ENCODE assay signal across 9 cellular contexts in the genomic region with DNA sequence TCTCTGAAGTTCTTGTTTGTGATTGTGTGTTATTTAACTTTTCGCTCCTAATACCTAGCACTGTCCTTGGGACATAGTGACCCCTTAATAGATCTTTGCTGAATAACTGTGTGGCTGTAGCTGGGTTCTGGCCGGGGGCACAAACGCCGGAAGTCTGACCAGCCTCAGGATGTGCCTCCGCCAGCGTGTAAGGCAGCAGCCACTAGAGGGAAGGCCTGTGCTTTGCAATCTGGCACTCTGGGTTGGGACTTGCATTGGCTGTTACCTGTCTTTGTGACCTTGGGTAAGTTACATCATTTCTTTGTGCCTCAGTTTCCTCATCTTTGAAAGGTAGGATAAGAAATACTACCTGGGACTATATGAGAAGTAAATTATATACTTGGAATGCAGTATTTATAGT.
DNase-seq lines count a peak whose midpoint lies in the region; ATAC-seq and TF ChIP-seq lines count a peak whose summit lies in the region.
"Had no signal": no experiment of that assay in that cellular context is flagged by ENCODE, and none has a peak within 500 bp of the region (broad histone marks: within the 10 kb centered on the region; RNA-seq: fewer than 3 reads in every experiment).

No MANE protein-coding gene starts in this region.

- H3K9ac ChIP-seq in endodermal cell (ENCODE audit: extremely low read depth, low read length, poor library complexity, severe bottlenecking) (no peak overlapping the region), neural progenitor cell (no peak overlapping the region)

- no peak overlapping the region for H3K4me3 Mint-ChIP-seq in endodermal cell
- H3K4me3 Mint-ChIP-seq in neural progenitor cell = no peak overlapping the region
- H3K4me3 Mint-ChIP-seq: activated naive CD8-positive, alpha-beta T cell had no signal

- intact Hi-C loops in PC-9 (cut with micrococcal nuclease; ENCODE audit: unreplicated experiment) = no loop called here

- H3K27ac ChIP-seq in endodermal cell (ENCODE audit: low read depth, low read length) (no peak overlapping the region), neural progenitor cell (no peak overlapping the region), PC-9 (no peak overlapping the region)

- H3K36me3 Mint-ChIP-seq in endodermal cell (ENCODE audit: low read depth) = peaks cover 47% of the 10 kb centered on the region
- H3K36me3 Mint-ChIP-seq in neural progenitor cell = peaks cover 40% of the 10 kb centered on the region

- CTCF ChIA-PET in PC-9 (lab: Charles Lee) = no interaction called here

- no peaks in the 10 kb centered on the region for H3K79me2 ChIP-seq in neural progenitor cell (ENCODE audit: low read depth)
- H3K79me2 ChIP-seq in PC-9 (ENCODE audit: low read depth) = peaks cover 91% of the 10 kb centered on the region

- H3K9me3 ChIP-seq in endodermal cell (ENCODE audit: control insufficient read depth, low read length) (no peaks in the 10 kb centered on the region), neural progenitor cell (ENCODE audit: low read depth) (no peaks in the 10 kb centered on the region), PC-9 (ENCODE audit: insufficient read depth, low read depth) (no peaks in the 10 kb centered on the region)

- H3K4me1 Mint-ChIP-seq in endodermal cell (peaks cover 21% of the 10 kb centered on the region), neural progenitor cell (peaks cover 13% of the 10 kb centered on the region)

- no peaks in the 10 kb centered on the region for H3K9me3 Mint-ChIP-seq in endodermal cell
- H3K9me3 Mint-ChIP-seq in neural progenitor cell = no peaks in the 10 kb centered on the region

- H3K4me3 ChIP-seq in endodermal cell (ENCODE audit: low read length) = no peak overlapping the region
- no peak overlapping the region for H3K4me3 ChIP-seq in neural progenitor cell
- no peak overlapping the region for H3K4me3 ChIP-seq in PC-9

- H3F3A ChIP-seq in neural progenitor cell (ENCODE audit: low read depth) (no peaks in the 10 kb centered on the region), PC-9 (ENCODE audit: insufficient read depth, low read depth) (peaks cover 68% of the 10 kb centered on the region)

- no peaks in the 10 kb centered on the region for H3K27me3 Mint-ChIP-seq in endodermal cell (ENCODE audit: insufficient read depth)
- no peaks in the 10 kb centered on the region for H3K27me3 Mint-ChIP-seq in neural progenitor cell (ENCODE audit: insufficient read depth, low read depth)
- H3K27me3 Mint-ChIP-seq: activated naive CD8-positive, alpha-beta T cell had no signal

- DNase-seq in endodermal cell (peak; percentile 77), neural progenitor cell (ENCODE audit: low spot score) (peak; percentile 43), PC-9 (no peak), SKM-1 treated with dmso at 0.1 percent for 144 hours (lab: John Stamatoyannopoulos, UW; ENCODE audit: unreplicated experiment) (no peak), CD1c-positive myeloid dendritic cell (ENCODE audit: extremely low spot score) (no peak), NCI-H1092 treated with DMSO at 0.1 percent for 48 hours (lab: John Stamatoyannopoulos, UW) (no peak)

- TF ChIP-seq CTCF in endodermal cell (conservative IDR thresholded peaks at IDR 0.05) = peak; percentile 77
- TF ChIP-seq CTCF in neural progenitor cell (IDR thresholded peaks at IDR 0.05) = peak; percentile 49
- TF ChIP-seq CTCF in PC-9 (conservative IDR thresholded peaks at IDR 0.05) = no peak; the same call in 1 of the 2 replicates

- POLR2A ChIA-PET in PC-9 (lab: Charles Lee; ENCODE audit: unreplicated experiment) = no interaction called here

- H3K36me3 ChIP-seq in endodermal cell (ENCODE audit: control insufficient read depth, insufficient read depth, low read length) = peaks cover 96% of the 10 kb centered on the region
- H3K36me3 ChIP-seq in neural progenitor cell = no peaks in the 10 kb centered on the region
- peaks cover 88% of the 10 kb centered on the region for H3K36me3 ChIP-seq in PC-9 (ENCODE audit: low read depth)

- ATAC-seq in GM18502 (IDR thresholded peaks at IDR 0.05; ENCODE audit: poor library complexity, unreplicated experiment) = peak; percentile 73
- ATAC-seq in HG03064 (IDR thresholded peaks at IDR 0.05; ENCODE audit: low read depth, unreplicated experiment) = peak; percentile 97

- H3K9me2 ChIP-seq in PC-9 (ENCODE audit: insufficient read depth) = no peaks in the 10 kb centered on the region

- H3K4me1 ChIP-seq in endodermal cell (ENCODE audit: control insufficient read depth, insufficient read depth, low read length) (peaks cover 2% of the 10 kb centered on the region), neural progenitor cell (no peaks in the 10 kb centered on the region), PC-9 (replicated peaks; ENCODE audit: insufficient read depth) (peaks cover 22% of the 10 kb centered on the region)

- no peak overlapping the region for H3K4me2 ChIP-seq in neural progenitor cell
- no peak overlapping the region for H3K4me2 ChIP-seq in PC-9

- H3K27me3 ChIP-seq in endodermal cell (ENCODE audit: control insufficient read depth, insufficient read depth, low read length, poor library complexity, severe bottlenecking) (no peaks in the 10 kb centered on the region), neural progenitor cell (no peaks in the 10 kb centered on the region), PC-9 (ENCODE audit: insufficient read depth, low read depth) (no peaks in the 10 kb centered on the region)

- 83 to 96% methylated on average over 4 to 6 of the region's 6 CpGs for WGBS in endodermal cell (ENCODE audit: insufficient coverage in 1 of 2, insufficient read length in 1 of 2), 2 experiments

- no TSS peak for BruUV-seq in PC-9 (replicated peaks; lab: Mats Ljungman, UMichigan)

- H4K20me1 ChIP-seq in neural progenitor cell (ENCODE audit: low read depth) (no peaks in the 10 kb centered on the region), PC-9 (ENCODE audit: insufficient read depth) (peaks cover 29% of the 10 kb centered on the region)

- H3K27ac Mint-ChIP-seq in endodermal cell = peak overlapping the region; percentile 28
- H3K27ac Mint-ChIP-seq in neural progenitor cell = peak overlapping the region; percentile 6
- H3K27ac Mint-ChIP-seq: activated naive CD8-positive, alpha-beta T cell had no signal

- no peak overlapping the region for H2AFZ ChIP-seq in neural progenitor cell (replicated peaks)
- H2AFZ ChIP-seq in PC-9 = no peak overlapping the region

Comparison
In these comparisons a context has a peak if more than half of its experiments do, and no peak if none do; other contexts are left out.
1. DNase-seq: peak in endodermal cell (single experiment) and neural progenitor cell (single experiment); none in PC-9 (0 of 2), SKM-1 treated with dmso at 0.1 percent for 144 hours (single experiment), CD1c-positive myeloid dendritic cell (single experiment) and NCI-H1092 treated with DMSO at 0.1 percent for 48 hours (single experiment).